Comparison of ENCODE assay signal across 2 cellular contexts in the genomic region with DNA sequence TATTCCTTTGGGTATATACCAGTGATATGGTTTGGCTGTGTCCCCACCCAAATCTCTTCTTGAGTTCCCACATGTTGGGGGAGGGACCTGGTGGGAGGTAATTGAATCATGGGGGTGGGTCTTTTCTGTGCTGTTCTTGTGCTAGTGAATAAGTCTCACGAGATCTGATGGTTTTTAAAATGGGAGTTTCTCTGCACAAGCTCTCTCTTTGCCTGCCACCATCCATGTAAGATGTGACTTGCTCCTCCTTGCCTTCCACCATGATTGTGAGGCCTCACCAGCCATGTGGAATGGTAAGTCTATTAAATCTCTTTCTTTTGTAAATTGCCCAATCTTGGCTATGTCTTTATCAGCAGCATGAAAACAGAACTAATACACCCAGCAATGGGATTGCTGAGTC.
TF ChIP-seq lines count a peak whose summit lies in the region.

No MANE protein-coding gene starts in this region.

TF ChIP-seq in K562, 482 proteins besides CTCF, POLR2A, EP300 and RAD21:
- TF ChIP-seq ZNF431 (CRISPR knock-in tag; IDR thresholded peaks at IDR 0.05) = peak; percentile 56; the same call in 1 of the 2 replicates

TF ChIP-seq in HepG2, 621 proteins besides CTCF, POLR2A, EP300 and RAD21:
- peak; percentile 70; the same call in 1 of the 2 replicates for TF ChIP-seq ZNF431 (CRISPR knock-in tag; IDR thresholded peaks at IDR 0.05; ENCODE audit: borderline replicate concordance, low read depth)
